Comparison of ENCODE assay signal across 8 cellular contexts in genomic region chrX:118823263-118824172, GRCh38. TPM values are rescaled to one million over a fixed set of nuclear protein-coding genes. Genes with fewer than 3 reads are reported as not detected.
DNase-seq lines count a peak whose midpoint lies in the region; ATAC-seq and TF ChIP-seq lines count a peak whose summit lies in the region.

TSS of gene ZCCHC12 (plus strand) at chrX:118823824. CDS start at chrX:118825245, 1,421 bp downstream.

- H3K27me3 ChIP-seq in left ventricle myocardium inferior (ENCODE audit: low read depth) (peaks cover 64% of the 10 kb centered on the region), rectal smooth muscle tissue (ENCODE audit: control insufficient read depth, insufficient read depth, low read length) (peaks cover 3% of the 10 kb centered on the region)

- H3K4me1 ChIP-seq in left ventricle myocardium inferior (peaks cover 16% of the 10 kb centered on the region), rectal smooth muscle tissue (ENCODE audit: control insufficient read depth, insufficient read depth, low read length) (no peaks in the 10 kb centered on the region)

- H3K36me3 ChIP-seq in left ventricle myocardium inferior (no peaks in the 10 kb centered on the region), rectal smooth muscle tissue (ENCODE audit: control insufficient read depth, insufficient read depth, low read length) (no peaks in the 10 kb centered on the region)

- no peaks in the 10 kb centered on the region for H3K9me3 Mint-ChIP-seq in Calu3 (ENCODE audit: low read depth, unreplicated experiment)
- no peaks in the 10 kb centered on the region for H3K9me3 Mint-ChIP-seq in activated naive CD4-positive, alpha-beta T cell treated with anti-CD3 and anti-CD28 coated beads, Interleukin-2, amount 50 U/mL, for 72 hours

- ATAC-seq in HG03432 (IDR thresholded peaks at IDR 0.05; ENCODE audit: unreplicated experiment) (peak; percentile 82), GM18858 (IDR thresholded peaks at IDR 0.05; ENCODE audit: unreplicated experiment) (no peak), GM21447 (IDR thresholded peaks at IDR 0.05; ENCODE audit: unreplicated experiment) (no peak)
- ATAC-seq in activated naive CD4-positive, alpha-beta T cell treated with anti-CD3 and anti-CD28 coated beads, Interleukin-2, amount 50 U/mL, for 72 hours, result peak; percentile 72 to 86

- H3K27ac Mint-ChIP-seq in Calu3 (ENCODE audit: unreplicated experiment), result no peak within 1 kb of the TSS
- H3K27ac Mint-ChIP-seq in activated naive CD4-positive, alpha-beta T cell treated with anti-CD3 and anti-CD28 coated beads, Interleukin-2, amount 50 U/mL, for 72 hours, result no peak within 1 kb of the TSS

- H3K9me3 ChIP-seq in left ventricle myocardium inferior (replicated peaks), result no peaks in the 10 kb centered on the region

- H3K27ac ChIP-seq in left ventricle myocardium inferior (replicated peaks) (no peak within 1 kb of the TSS), rectal smooth muscle tissue (ENCODE audit: low read depth, low read length) (no peak within 1 kb of the TSS)

- intact Hi-C loops in Calu3 (cut with micrococcal nuclease; ENCODE audit: unreplicated experiment) (no loop called here), left ventricle myocardium inferior (cut with micrococcal nuclease) (no loop called here)

- TF ChIP-seq CTCF in Calu3 (IDR thresholded peaks at IDR 0.05; ENCODE audit: unreplicated experiment), result no peak
- TF ChIP-seq CTCF in left ventricle myocardium inferior (IDR thresholded peaks at IDR 0.05; ENCODE audit: borderline replicate concordance), result no peak

- DNase-seq in Calu3 (peak; percentile 41), RPMI8226 (peak; percentile 3), left ventricle myocardium inferior (peak; percentile 16)
- DNase-seq in activated naive CD4-positive, alpha-beta T cell treated with anti-CD3 and anti-CD28 coated beads, Interleukin-2, amount 50 U/mL, for 72 hours (ENCODE audit: low spot score in 2 of 2), result peak in 1 of 2 donors; percentile 28

- no peaks in the 10 kb centered on the region for H3K36me3 Mint-ChIP-seq in Calu3 (ENCODE audit: insufficient read depth, unreplicated experiment)
- H3K36me3 Mint-ChIP-seq in activated naive CD4-positive, alpha-beta T cell treated with anti-CD3 and anti-CD28 coated beads, Interleukin-2, amount 50 U/mL, for 72 hours, result no peaks in the 10 kb centered on the region

- no peak within 1 kb of the TSS for H3K9ac ChIP-seq in rectal smooth muscle tissue (ENCODE audit: low read length)

- H3K4me3 Mint-ChIP-seq in Calu3 (ENCODE audit: low read depth, unreplicated experiment), result peak within 1 kb of the TSS; percentile 75

- no TSS peak for BruUV-seq in Calu3 (replicated peaks; lab: Mats Ljungman, UMichigan)

- H3K27me3 Mint-ChIP-seq in Calu3 (ENCODE audit: unreplicated experiment), result peaks cover 58% of the 10 kb centered on the region

- peaks cover 11% of the 10 kb centered on the region for H3K4me1 Mint-ChIP-seq in Calu3 (ENCODE audit: low read depth, unreplicated experiment)

- H3K4me3 ChIP-seq in left ventricle myocardium inferior (peak within 1 kb of the TSS; percentile 55), rectal smooth muscle tissue (ENCODE audit: low read length) (peak within 1 kb of the TSS; percentile 45)

- CTCF ChIA-PET in Calu3 (lab: Charles Lee), result interaction anchor here (1.7 kb wide), 1 partner anchor 16 kb away, joined by 10 read pairs; no protein-coding TSS in a partner anchor

RNA-seq across cellular contexts. Expression of gene ZCCHC12, which starts in this region (rescaled TPM):
- total RNA-seq in Calu3 (2022) (not detected in 2 replicates), left ventricle myocardium inferior (not detected)
- total RNA-seq in activated naive CD4-positive, alpha-beta T cell treated with anti-CD3 and anti-CD28 coated beads, Interleukin-2, amount 50 U/mL, for 72 hours, result under 1 TPM in 1 of 2 donors, not detected in 1; 0.60 TPM

Comparison
In these comparisons a context has a peak if more than half of its experiments do, and no peak if none do; other contexts are left out.
1. Peak in DNase-seq in Calu3; RNA of the gene not detected or under 1 TPM.
2. Peak in ATAC-seq in activated naive CD4-positive, alpha-beta T cell treated with anti-CD3 and anti-CD28 coated beads, Interleukin-2, amount 50 U/mL, for 72 hours; RNA of the gene not detected or under 1 TPM.
3. Peak in DNase-seq and H3K4me3 ChIP-seq in left ventricle myocardium inferior; RNA of the gene not detected or under 1 TPM.